In genomic region chr12:11838403-11838802, GRCh38 we compare ENCODE assay signal across 14 cellular contexts.
DNase-seq lines count a peak whose midpoint lies in the region; ATAC-seq and TF ChIP-seq lines count a peak whose summit lies in the region.
"Had no signal": no experiment of that assay in that cellular context is flagged by ENCODE, and none has a peak within 500 bp of the region (broad histone marks: within the 10 kb centered on the region; RNA-seq: fewer than 3 reads in every experiment).

No MANE protein-coding gene starts in this region.

- H3K4me1 ChIP-seq in esophagus squamous epithelium (peaks cover 29 to 72% (median 51%) of the 10 kb centered on the region in 3 donors), osteoblast (ENCODE audit: insufficient read depth, low read length) (peaks cover 31% of the 10 kb centered on the region), upper lobe of left lung (peaks cover 55 to 70% (median 65%) of the 10 kb centered on the region in 4 donors), mucosa of descending colon (ENCODE audit: low read depth) (peaks cover 47% of the 10 kb centered on the region)

- ATAC-seq in upper lobe of left lung (ENCODE audit: low FRiP score in 2 of 2), result no peak
- no peak for ATAC-seq in mucosa of descending colon
- ATAC-seq in GM21576 (IDR thresholded peaks at IDR 0.05; ENCODE audit: unreplicated experiment), result no peak

- H3K4me3 ChIP-seq in esophagus squamous epithelium (no peak overlapping the region), osteoblast (ENCODE audit: insufficient read depth, low read length) (no peak overlapping the region), upper lobe of left lung (no peak overlapping the region), mucosa of descending colon (no peak overlapping the region)
- H3K4me3 ChIP-seq: SK-N-MC had no signal

- H3K27me3 ChIP-seq in esophagus squamous epithelium, result no peaks in the 10 kb centered on the region
- no peaks in the 10 kb centered on the region for H3K27me3 ChIP-seq in osteoblast (ENCODE audit: insufficient read depth, low read length)
- H3K27me3 ChIP-seq in upper lobe of left lung, result no peaks in the 10 kb centered on the region

- no peak overlapping the region for H2AFZ ChIP-seq in osteoblast (ENCODE audit: low read length)

- no peaks in the 10 kb centered on the region for H4K20me1 ChIP-seq in osteoblast (ENCODE audit: insufficient read depth, low read length)

- H3K9me3 ChIP-seq in esophagus squamous epithelium, result no peaks in the 10 kb centered on the region
- no peaks in the 10 kb centered on the region for H3K9me3 ChIP-seq in osteoblast (ENCODE audit: low read depth, low read length)
- no peaks in the 10 kb centered on the region for H3K9me3 ChIP-seq in upper lobe of left lung
- no peaks in the 10 kb centered on the region for H3K9me3 ChIP-seq in mucosa of descending colon

- TF ChIP-seq CTCF in esophagus squamous epithelium (IDR thresholded peaks at IDR 0.05) (no peak), osteoblast (IDR thresholded peaks at IDR 0.05; ENCODE audit: extremely low read depth, low read depth, low read length) (no peak), upper lobe of left lung (IDR thresholded peaks at IDR 0.05) (no peak), mucosa of descending colon (IDR thresholded peaks at IDR 0.05) (no peak), progenitor cell of endocrine pancreas (IDR thresholded peaks at IDR 0.05; ENCODE audit: unreplicated experiment) (no peak)

- H3K9me3 Mint-ChIP-seq in activated naive CD4-positive, alpha-beta T cell treated with anti-CD3 and anti-CD28 coated beads for 36 hours, result no peaks in the 10 kb centered on the region
- H3K9me3 Mint-ChIP-seq in activated naive CD4-positive, alpha-beta T cell treated with anti-CD3 and anti-CD28 coated beads, Interleukin-2, amount 10 ng/mL, durations not matched to agents 7 days and 5 days, result no peaks in the 10 kb centered on the region
- H3K9me3 Mint-ChIP-seq in progenitor cell of endocrine pancreas (ENCODE audit: low read depth), result no peaks in the 10 kb centered on the region

- TF ChIP-seq POLR2A in esophagus squamous epithelium (IDR thresholded peaks at IDR 0.05) (no peak), upper lobe of left lung (IDR thresholded peaks at IDR 0.05) (no peak)

- no peak for DNase-seq in activated naive CD4-positive, alpha-beta T cell treated with anti-CD3 and anti-CD28 coated beads for 36 hours
- no peak for DNase-seq in activated naive CD4-positive, alpha-beta T cell treated with anti-CD3 and anti-CD28 coated beads, Interleukin-2, amount 10 ng/mL, durations not matched to agents 7 days and 5 days
- DNase-seq in esophagus squamous epithelium (lab: John Stamatoyannopoulos, UW), result no peak
- no peak for DNase-seq in osteoblast (ENCODE audit: insufficient read length, low spot score, missing footprints)
- no peak for DNase-seq in upper lobe of left lung
- DNase-seq in mucosa of descending colon, result no peak
- no peak for DNase-seq in progenitor cell of endocrine pancreas (ENCODE audit: low spot score, unreplicated experiment)
- DNase-seq: foreskin melanocyte, H7, NCI-H82, posterior cingulate gyrus, WERI-Rb-1 had no signal

- peaks cover 42% of the 10 kb centered on the region for H3K36me3 Mint-ChIP-seq in activated naive CD4-positive, alpha-beta T cell treated with anti-CD3 and anti-CD28 coated beads for 36 hours (ENCODE audit: low read depth)
- H3K36me3 Mint-ChIP-seq in activated naive CD4-positive, alpha-beta T cell treated with anti-CD3 and anti-CD28 coated beads, Interleukin-2, amount 10 ng/mL, durations not matched to agents 7 days and 5 days, result peaks cover 59% of the 10 kb centered on the region
- peaks cover 31% of the 10 kb centered on the region for H3K36me3 Mint-ChIP-seq in progenitor cell of endocrine pancreas (ENCODE audit: insufficient read depth)

- peaks cover 11% of the 10 kb centered on the region for H3K79me2 ChIP-seq in osteoblast (ENCODE audit: insufficient read depth, low read length)

- peak overlapping the region; percentile 28 for H3K27ac Mint-ChIP-seq in activated naive CD4-positive, alpha-beta T cell treated with anti-CD3 and anti-CD28 coated beads for 36 hours
- H3K27ac Mint-ChIP-seq in activated naive CD4-positive, alpha-beta T cell treated with anti-CD3 and anti-CD28 coated beads, Interleukin-2, amount 10 ng/mL, durations not matched to agents 7 days and 5 days, result no peak overlapping the region
- no peak overlapping the region for H3K27ac Mint-ChIP-seq in progenitor cell of endocrine pancreas

- peaks cover 54% of the 10 kb centered on the region for H3K4me1 Mint-ChIP-seq in activated naive CD4-positive, alpha-beta T cell treated with anti-CD3 and anti-CD28 coated beads for 36 hours (ENCODE audit: low read depth)
- H3K4me1 Mint-ChIP-seq in activated naive CD4-positive, alpha-beta T cell treated with anti-CD3 and anti-CD28 coated beads, Interleukin-2, amount 10 ng/mL, durations not matched to agents 7 days and 5 days, result peaks cover 18% of the 10 kb centered on the region
- peaks cover 28% of the 10 kb centered on the region for H3K4me1 Mint-ChIP-seq in progenitor cell of endocrine pancreas (ENCODE audit: low read depth)

- H3K36me3 ChIP-seq in esophagus squamous epithelium (peaks cover 0 to 49% (median 3%) of the 10 kb centered on the region in 3 donors), osteoblast (ENCODE audit: insufficient read depth, low read length) (peaks cover 16% of the 10 kb centered on the region), upper lobe of left lung (peaks cover 0 to 5% (median 0%) of the 10 kb centered on the region in 4 donors), mucosa of descending colon (ENCODE audit: low read depth) (no peaks in the 10 kb centered on the region)
- H3K36me3 ChIP-seq: WERI-Rb-1 had no signal

- H3K4me2 ChIP-seq in osteoblast (ENCODE audit: insufficient read depth, low read length), result no peak overlapping the region

- H3K27ac ChIP-seq in esophagus squamous epithelium (peak overlapping the region; percentile 49 to 79 (median 66)), osteoblast (ENCODE audit: low read depth, low read length) (peak overlapping the region; percentile 54), upper lobe of left lung (peak overlapping the region; percentile 60 to 78 (median 74))
- H3K27ac ChIP-seq: SK-N-MC, WERI-Rb-1 had no signal

- no peak overlapping the region for H3K4me3 Mint-ChIP-seq in activated naive CD4-positive, alpha-beta T cell treated with anti-CD3 and anti-CD28 coated beads for 36 hours
- no peak overlapping the region for H3K4me3 Mint-ChIP-seq in activated naive CD4-positive, alpha-beta T cell treated with anti-CD3 and anti-CD28 coated beads, Interleukin-2, amount 10 ng/mL, durations not matched to agents 7 days and 5 days
- H3K4me3 Mint-ChIP-seq in progenitor cell of endocrine pancreas (ENCODE audit: low read depth), result no peak overlapping the region

- CTCF ChIA-PET in activated naive CD4-positive, alpha-beta T cell treated with anti-CD3 and anti-CD28 coated beads for 36 hours (lab: Charles Lee), result no interaction called here
- CTCF ChIA-PET in activated naive CD4-positive, alpha-beta T cell treated with anti-CD3 and anti-CD28 coated beads, Interleukin-2, amount 10 ng/mL, durations not matched to agents 7 days and 5 days (lab: Charles Lee), result no interaction called here

- intact Hi-C loops in activated naive CD4-positive, alpha-beta T cell treated with anti-CD3 and anti-CD28 coated beads for 36 hours (cut with micrococcal nuclease), result no loop called here
- intact Hi-C loops in esophagus squamous epithelium (cut with DNase I) (no loop called here), mucosa of descending colon (cut with DNase I, micrococcal nuclease) (no loop called here)

- TF ChIP-seq EP300 in upper lobe of left lung (IDR thresholded peaks at IDR 0.05), result peak in 2 of 4 donors; percentile 31 to 35

- WGBS in esophagus squamous epithelium, 2 donors, result 41 to 51% methylated on average over 2 of the region's 2 CpGs
- WGBS in upper lobe of left lung, 2 donors, result 48 to 54% methylated on average over 2 of the region's 2 CpGs

- H3K27me3 Mint-ChIP-seq in activated naive CD4-positive, alpha-beta T cell treated with anti-CD3 and anti-CD28 coated beads for 36 hours (ENCODE audit: low read depth), result no peaks in the 10 kb centered on the region
- H3K27me3 Mint-ChIP-seq in activated naive CD4-positive, alpha-beta T cell treated with anti-CD3 and anti-CD28 coated beads, Interleukin-2, amount 10 ng/mL, durations not matched to agents 7 days and 5 days, result no peaks in the 10 kb centered on the region
- no peaks in the 10 kb centered on the region for H3K27me3 Mint-ChIP-seq in progenitor cell of endocrine pancreas
